Comparison of ENCODE assay signal across 9 cellular contexts in the genomic region with DNA sequence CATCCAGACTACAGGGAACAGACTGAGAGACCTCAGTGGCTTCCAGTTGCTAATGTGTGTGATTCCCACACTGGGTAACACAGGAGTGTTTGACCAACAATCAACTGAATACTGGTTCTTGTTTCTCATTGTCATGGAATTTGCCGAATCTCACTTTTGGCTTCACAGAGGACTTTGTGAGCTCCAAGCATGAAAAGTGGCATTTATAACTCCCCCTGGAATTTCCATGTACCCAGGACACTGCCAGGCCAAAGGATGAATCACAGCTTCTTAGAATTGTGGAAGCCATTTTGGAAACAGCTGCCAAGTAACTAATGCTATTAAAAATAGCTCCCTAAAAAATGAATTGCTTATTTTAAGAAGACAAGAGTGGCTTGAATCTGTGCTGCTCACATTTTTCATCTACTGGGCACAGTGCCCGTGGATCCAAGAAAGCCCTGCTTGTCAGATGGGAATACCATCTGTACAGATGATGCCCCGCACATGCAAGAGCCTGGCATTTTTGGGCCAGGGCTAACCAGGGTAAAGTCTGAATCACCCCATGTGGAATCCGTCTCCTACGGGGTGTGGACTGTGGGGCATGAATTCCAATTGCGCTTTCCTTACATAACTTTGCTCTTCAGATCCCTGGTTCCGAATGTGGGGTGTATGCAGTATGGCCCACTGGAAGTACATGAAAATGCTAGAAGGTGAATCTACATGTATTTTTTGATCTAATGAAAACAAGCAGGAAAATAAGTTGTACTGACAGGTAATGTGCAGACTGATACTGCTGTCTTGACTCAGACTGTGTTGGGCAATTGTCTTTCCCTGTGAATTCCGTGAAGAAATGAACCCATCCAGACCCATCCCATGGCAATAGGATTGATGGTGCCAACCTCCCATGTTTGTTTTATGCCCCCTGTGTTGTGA.
DNase-seq lines count a peak whose midpoint lies in the region; ATAC-seq, FAIRE-seq and TF ChIP-seq lines count a peak whose summit lies in the region.
"Had no signal": no experiment of that assay in that cellular context is flagged by ENCODE, and none has a peak within 500 bp of the region (broad histone marks: within the 10 kb centered on the region; RNA-seq: fewer than 3 reads in every experiment).

No MANE protein-coding gene starts in this region.

- 0 out of 2 replicates have a peak overlapping the region, but pooled peaks have one; percentile 17 for H3K4me2 ChIP-seq in IMR-90 (ENCODE audit: low read depth, low read length)

- no peak overlapping the region for H3K27ac ChIP-seq in IMR-90 (ENCODE audit: insufficient read depth, low read length)
- peak overlapping the region; percentile 6 for H3K27ac ChIP-seq in duodenal mucosa (ENCODE audit: low read depth, low read length)
- H3K27ac ChIP-seq in lower lobe of right lung = no peak overlapping the region
- H3K27ac ChIP-seq in upper lobe of right lung = no peak overlapping the region

- peak overlapping the region; percentile 7 for H2BK5ac ChIP-seq in IMR-90 (ENCODE audit: low read depth, low read length, poor library complexity, severe bottlenecking)

- no peak overlapping the region for H3K23ac ChIP-seq in IMR-90 (ENCODE audit: low read depth, low read length)

- ATAC-seq in IMR-90 (ENCODE audit: low read depth) = peak; percentile 90
- peak; percentile 25 to 47 for ATAC-seq in lower lobe of right lung
- ATAC-seq in upper lobe of right lung = peak; percentile 49
- ATAC-seq in stimulated activated memory B cell treated with anti-CD40 and anti-IgM and Interleukin-4, amounts not matched to agents 10 μg/mL and 1 μg/mL and 100 μg/mL, for 72 hours = no peak

- no peaks in the 10 kb centered on the region for H3K4me1 Mint-ChIP-seq in stimulated activated memory B cell treated with anti-CD40 and anti-IgM and Interleukin-4, amounts not matched to agents 10 μg/mL and 1 μg/mL and 100 μg/mL, for 72 hours

- H3K4me3 Mint-ChIP-seq in stimulated activated memory B cell treated with anti-CD40 and anti-IgM and Interleukin-4, amounts not matched to agents 10 μg/mL and 1 μg/mL and 100 μg/mL, for 72 hours = no peak overlapping the region

- peak overlapping the region; percentile 23; the same call in 1 of the 2 replicates for H2AK5ac ChIP-seq in IMR-90 (ENCODE audit: low read depth, low read length)

- H3K27me3 ChIP-seq in IMR-90 (ENCODE audit: control insufficient read depth, insufficient read depth, low read length) (no peaks in the 10 kb centered on the region), duodenal mucosa (ENCODE audit: control insufficient read depth in 1 of 2, insufficient read depth in 2 of 2, low read length in 2 of 2) (no peaks in the 10 kb centered on the region), lower lobe of right lung (ENCODE audit: low read depth) (no peaks in the 10 kb centered on the region), upper lobe of right lung (no peaks in the 10 kb centered on the region)

- TF ChIP-seq POLR2A in IMR-90 (IDR thresholded peaks at IDR 0.05; ENCODE audit: low read depth, low read length) = no peak

- CTCF ChIA-PET in IMR-90 (lab: Yijun Ruan, JAX) = interaction anchor here (0.6 kb wide), 1 partner anchor 1977 kb away, joined by 3 read pairs; no protein-coding TSS in a partner anchor

- H3K4me1 ChIP-seq in IMR-90 (ENCODE audit: control insufficient read depth, insufficient read depth, low read length) (peaks cover 8% of the 10 kb centered on the region), duodenal mucosa (ENCODE audit: control insufficient read depth in 1 of 2, insufficient read depth in 2 of 2, low read length in 2 of 2) (no peaks in the 10 kb centered on the region), lower lobe of right lung (peaks cover 11% of the 10 kb centered on the region), upper lobe of right lung (no peaks in the 10 kb centered on the region)

- H3K9me3 Mint-ChIP-seq in stimulated activated memory B cell treated with anti-CD40 and anti-IgM and Interleukin-4, amounts not matched to agents 10 μg/mL and 1 μg/mL and 100 μg/mL, for 72 hours = peaks cover 8% of the 10 kb centered on the region

- dilution Hi-C loops in IMR-90 (cut with HindIII; ENCODE audit: low sequenced_read_pairs, unreplicated experiment) = no loop called here

- no peak for TF ChIP-seq RAD21 in IMR-90 (IDR thresholded peaks at IDR 0.05; ENCODE audit: low read length)

- H3K36me3 ChIP-seq in IMR-90 (ENCODE audit: control insufficient read depth, insufficient read depth, low read length) (no peaks in the 10 kb centered on the region), duodenal mucosa (ENCODE audit: control insufficient read depth in 1 of 2, insufficient read depth in 2 of 2, low read length in 2 of 2) (no peaks in the 10 kb centered on the region), lower lobe of right lung (no peaks in the 10 kb centered on the region), upper lobe of right lung (no peaks in the 10 kb centered on the region)

- in situ Hi-C loops in IMR-90 (cut with MboI; ENCODE audit: low sequenced_read_pairs) = no loop called here
- in situ Hi-C loops in KBM-7 (cut with MboI; ENCODE audit: low pct_unique_long_range_greater_than_20kb, low sequenced_read_pairs) = no loop called here

- peak overlapping the region in 1 of 2 experiments; percentile 37; a peak in 1 of 4 replicates for H4K8ac ChIP-seq in IMR-90 (ENCODE audit: low read depth in 2 of 2, low read length in 2 of 2)

- peak overlapping the region; percentile 61 for H2BK20ac ChIP-seq in IMR-90 (ENCODE audit: low read depth, low read length)

- H4K5ac ChIP-seq in IMR-90 (ENCODE audit: low read depth, low read length) = no peak overlapping the region

- no peak overlapping the region for H2AK9ac ChIP-seq in IMR-90 (replicated peaks; ENCODE audit: low read depth, low read length, poor library complexity)

- FAIRE-seq in GM19239 (lab: Jason Lieb, UNC) = no peak
- FAIRE-seq: GM18507 had no signal

- peak overlapping the region; percentile 32 for H3K4ac ChIP-seq in IMR-90 (ENCODE audit: low read depth, low read length)

- H3K9me1 ChIP-seq in IMR-90 (ENCODE audit: insufficient read depth, low read length) = 0 out of 2 replicates have a peak, but pooled peaks cover 3% of the 10 kb centered on the region

- TF ChIP-seq CTCF in IMR-90 (conservative IDR thresholded peaks at IDR 0.05; ENCODE audit: low read depth, low read length) = no peak
- no peak for TF ChIP-seq CTCF in lower lobe of right lung (IDR thresholded peaks at IDR 0.05)
- TF ChIP-seq CTCF in upper lobe of right lung (IDR thresholded peaks at IDR 0.05) = no peak

- H3K36me3 Mint-ChIP-seq in stimulated activated memory B cell treated with anti-CD40 and anti-IgM and Interleukin-4, amounts not matched to agents 10 μg/mL and 1 μg/mL and 100 μg/mL, for 72 hours = no peaks in the 10 kb centered on the region

- H3K27ac Mint-ChIP-seq in stimulated activated memory B cell treated with anti-CD40 and anti-IgM and Interleukin-4, amounts not matched to agents 10 μg/mL and 1 μg/mL and 100 μg/mL, for 72 hours = no peak overlapping the region

- peak overlapping the region; percentile 8; the same call in 2 of the 3 replicates for H2BK15ac ChIP-seq in IMR-90 (ENCODE audit: low read depth, low read length)

- BruUV-seq in IMR-90 (replicated peaks; lab: Mats Ljungman, UMichigan) = no TSS peak

- H2AFZ ChIP-seq in IMR-90 (replicated peaks; ENCODE audit: low read length, poor library complexity) = no peak overlapping the region

- H4K91ac ChIP-seq in IMR-90 (ENCODE audit: insufficient read depth, low read depth, low read length) = peak overlapping the region; percentile 57; the same call in 1 of the 2 replicates

- H3K79me1 ChIP-seq in IMR-90 (ENCODE audit: low read depth in 1 of 2, low read length in 2 of 2) = no peaks in the 10 kb centered on the region

- H2BK120ac ChIP-seq in IMR-90 (ENCODE audit: low read depth, low read length) = peak overlapping the region; percentile 60

- no peak overlapping the region for H3K4me3 ChIP-seq in IMR-90 (ENCODE audit: insufficient read depth, low read depth, low read length)
- H3K4me3 ChIP-seq in duodenal mucosa (ENCODE audit: low read depth in 1 of 2, low read length in 2 of 2) = no peak overlapping the region
- H3K4me3 ChIP-seq in lower lobe of right lung = no peak overlapping the region
- H3K4me3 ChIP-seq in upper lobe of right lung = no peak overlapping the region

- WGBS in IMR-90 (ENCODE audit: extremely low coverage in 2 of 2, insufficient read length in 1 of 2), 2 experiments = 40% methylated on average over 2 of the region's 8 CpGs; no CpG with 5 or more reads in 1 of the 2 experiments

- no peak overlapping the region for H3K9ac ChIP-seq in IMR-90 (ENCODE audit: low read depth, low read length)
- no peak overlapping the region for H3K9ac ChIP-seq in duodenal mucosa (ENCODE audit: low read depth in 1 of 2, low read length in 2 of 2)

- 0 out of 2 replicates have a peak overlapping the region, but pooled peaks have one; percentile 56 for H3K14ac ChIP-seq in IMR-90 (replicated peaks; ENCODE audit: low read depth, low read length)

- no peaks in the 10 kb centered on the region for H4K20me1 ChIP-seq in IMR-90 (ENCODE audit: insufficient read depth, low read length)

- H3K27me3 Mint-ChIP-seq in stimulated activated memory B cell treated with anti-CD40 and anti-IgM and Interleukin-4, amounts not matched to agents 10 μg/mL and 1 μg/mL and 100 μg/mL, for 72 hours = no peaks in the 10 kb centered on the region

- peak overlapping the region; percentile 58; the same call in 1 of the 2 replicates for H3K18ac ChIP-seq in IMR-90 (ENCODE audit: low read depth, low read length)

- no peak overlapping the region; the same call in 1 of the 2 replicates for H3K56ac ChIP-seq in IMR-90 (ENCODE audit: extremely low read depth, insufficient read depth, low read length)

- intact Hi-C loops in IMR-90 (cut with micrococcal nuclease) (loop anchor here (10.0 kb wide), 2 partner anchors 278 to 482 kb away; no protein-coding TSS in a partner anchor), lower lobe of right lung (cut with DNase I) (no loop called here), upper lobe of right lung (cut with DNase I) (no loop called here)

- POLR2A ChIA-PET in IMR-90 (lab: Charles Lee; ENCODE audit: unreplicated experiment) = no interaction called here

- DNase-seq in IMR-90 (peak; percentile 82), lower lobe of right lung (no peak), upper lobe of right lung (no peak), KBM-7 (no peak), NCI-H510A (lab: John Stamatoyannopoulos, UW) (no peak), GM19239 (ENCODE audit: insufficient read length, low spot score) (no peak)

- H3K9me3 ChIP-seq in IMR-90 (ENCODE audit: control insufficient read depth, insufficient read depth, low read length) = peaks cover 2% of the 10 kb centered on the region
- H3K9me3 ChIP-seq in duodenal mucosa (ENCODE audit: control insufficient read depth in 1 of 2, low read length in 2 of 2) = peaks cover 0 to 6% of the 10 kb centered on the region in 2 donors
- H3K9me3 ChIP-seq in lower lobe of right lung = peaks cover 6% of the 10 kb centered on the region
- H3K9me3 ChIP-seq in upper lobe of right lung = no peaks in the 10 kb centered on the region

TF ChIP-seq in IMR-90, 13 proteins besides CTCF, POLR2A, EP300 and RAD21 (continues in another document):
- no peak for TF ChIP-seq MXI1 (IDR thresholded peaks at IDR 0.05; ENCODE audit: borderline replicate concordance, low read depth, low read length)
